ENCODE assay signal across 13 cellular contexts in genomic region chr19:10192922-10193321, GRCh38. TPM values are rescaled to one million over a fixed set of nuclear protein-coding genes. Genes with fewer than 3 reads are reported as not detected.
DNase-seq lines count a peak whose midpoint lies in the region; ATAC-seq, FAIRE-seq and TF ChIP-seq lines count a peak whose summit lies in the region.
"Had no signal": no experiment of that assay in that cellular context is flagged by ENCODE, and none has a peak within 500 bp of the region (broad histone marks: within the 10 kb centered on the region; RNA-seq: fewer than 3 reads in every experiment).

No MANE protein-coding gene starts in this region.

- no peak for FAIRE-seq in HepG2 (lab: Jason Lieb, UNC)
- FAIRE-seq: GM12892 had no signal

- H3K4me3 ChIP-seq in HepG2 (replicated peaks in 1 of 3; ENCODE audit: insufficient read depth in 1 of 3, low read depth in 2 of 3, low read length in 3 of 3) (peak overlapping the region in 2 of 3 experiments; percentile 1 to 81; a peak in 2 of 6 replicates), right lobe of liver (no peak overlapping the region), fibroblast of lung (replicated peaks in 1 of 4; ENCODE audit: control extremely low read depth in 1 of 4, insufficient read depth in 1 of 4, low read depth in 3 of 4, low read length in 4 of 4) (peak overlapping the region; percentile 76 to 99 (median 93))

- H3K36me3 Mint-ChIP-seq in T-cell = peaks cover 10% of the 10 kb centered on the region
- H3K36me3 Mint-ChIP-seq in type B pancreatic cell = no peaks in the 10 kb centered on the region

- no peaks in the 10 kb centered on the region for H3K9me3 Mint-ChIP-seq in T-cell
- H3K9me3 Mint-ChIP-seq in type B pancreatic cell = no peaks in the 10 kb centered on the region

- intact Hi-C loops in HepG2 (cut with micrococcal nuclease; ENCODE audit: unreplicated experiment) (loop anchor here (5.0 kb wide), 1 partner anchor 44 kb away; no protein-coding TSS in a partner anchor), right lobe of liver (cut with DNase I) (no loop called here)

- TF ChIP-seq CTCF in HepG2 (CRISPR knock-in tag; IDR thresholded peaks at IDR 0.05) (no peak), right lobe of liver (IDR thresholded peaks at IDR 0.05) (no peak), fibroblast of lung (conservative IDR thresholded peaks at IDR 0.05 in 1 of 2, IDR thresholded peaks at IDR 0.05 in 1 of 2; ENCODE audit: low read depth in 1 of 2, low read length in 2 of 2) (no peak), type B pancreatic cell (conservative IDR thresholded peaks at IDR 0.05) (no peak)

- no peak overlapping the region for H2AFZ ChIP-seq in HepG2 (ENCODE audit: low read length)
- no peak overlapping the region for H2AFZ ChIP-seq in fibroblast of lung (ENCODE audit: low read length)

- TF ChIP-seq POLR2A in HepG2 (IDR thresholded peaks at IDR 0.05; ENCODE audit: insufficient read depth in 1 of 2, low read depth in 2 of 2, low read length in 2 of 2) = no peak
- no peak for TF ChIP-seq POLR2A in right lobe of liver (IDR thresholded peaks at IDR 0.05)

- H3K27me3 ChIP-seq in HepG2 (ENCODE audit: control insufficient read depth in 1 of 2, insufficient read depth in 2 of 2, low read length in 2 of 2) = no peaks in the 10 kb centered on the region
- no peaks in the 10 kb centered on the region for H3K27me3 ChIP-seq in right lobe of liver
- no peaks in the 10 kb centered on the region for H3K27me3 ChIP-seq in fibroblast of lung (ENCODE audit: control insufficient read depth, insufficient read depth, low read length)
- H3K27me3 ChIP-seq: colonic mucosa had no signal

- no peak for TF ChIP-seq EP300 in HepG2 (IDR thresholded peaks at IDR 0.05; ENCODE audit: low read depth in 2 of 2, low read length in 2 of 2)
- no peak for TF ChIP-seq EP300 in HepG2 (CRISPR knock-in tag; IDR thresholded peaks at IDR 0.05; ENCODE audit: borderline replicate concordance)

- peaks cover 0 to 11% of the 10 kb centered on the region in 2 experiments; a peak in 2 of 5 replicates for H3K36me3 ChIP-seq in HepG2 (replicated peaks in 1 of 2; ENCODE audit: control insufficient read depth in 1 of 2, insufficient read depth in 2 of 2, low read length in 2 of 2)
- H3K36me3 ChIP-seq in right lobe of liver = no peaks in the 10 kb centered on the region
- no peaks in the 10 kb centered on the region for H3K36me3 ChIP-seq in fibroblast of lung (ENCODE audit: control insufficient read depth, insufficient read depth, low read length)
- H3K36me3 ChIP-seq: colonic mucosa had no signal

- POLR2A ChIA-PET in HepG2 (lab: Yijun Ruan, JAX) (no interaction called here), T-cell (lab: Charles Lee) (no interaction called here)

- H3K79me2 ChIP-seq in HepG2 (ENCODE audit: insufficient read depth, low read length) (peaks cover 50% of the 10 kb centered on the region), fibroblast of lung (ENCODE audit: control insufficient read depth, insufficient read depth, low read length) (peaks cover 60% of the 10 kb centered on the region)

- H3K27me3 Mint-ChIP-seq in T-cell (no peaks in the 10 kb centered on the region), type B pancreatic cell (no peaks in the 10 kb centered on the region)

- BruUV-seq in HepG2 (replicated peaks; lab: Mats Ljungman, UMichigan) = no TSS peak

- no peaks in the 10 kb centered on the region for H3K9me3 ChIP-seq in HepG2 (ENCODE audit: low read length)
- no peaks in the 10 kb centered on the region for H3K9me3 ChIP-seq in right lobe of liver
- no peaks in the 10 kb centered on the region for H3K9me3 ChIP-seq in fibroblast of lung (ENCODE audit: control insufficient read depth, insufficient read depth, low read depth, low read length)
- H3K9me3 ChIP-seq: colonic mucosa had no signal

- peak overlapping the region in 1 of 2 donors; percentile 34 for H3K27ac Mint-ChIP-seq in T-cell
- H3K27ac Mint-ChIP-seq in type B pancreatic cell = no peak overlapping the region

- peaks cover 37% of the 10 kb centered on the region for H3K4me1 ChIP-seq in HepG2 (ENCODE audit: insufficient read depth, low read length)
- H3K4me1 ChIP-seq in right lobe of liver = peaks cover 0 to 24% (median 5%) of the 10 kb centered on the region in 4 donors
- H3K4me1 ChIP-seq in fibroblast of lung (ENCODE audit: control insufficient read depth, extremely low read depth, insufficient read depth, low read length) = peaks cover 12% of the 10 kb centered on the region

- H3K4me3 Mint-ChIP-seq in T-cell (peak overlapping the region; percentile 31 to 92 (median 45)), type B pancreatic cell (peak overlapping the region; percentile 95)

- peak overlapping the region; percentile 77; the same call in 1 of the 2 replicates for H3K9ac ChIP-seq in HepG2 (ENCODE audit: insufficient read depth, low read depth, low read length)
- no peak overlapping the region for H3K9ac ChIP-seq in fibroblast of lung (ENCODE audit: insufficient read depth, low read length)

- peak overlapping the region; percentile 99 for H3K4me2 ChIP-seq in HepG2 (ENCODE audit: low read depth, low read length)
- H3K4me2 ChIP-seq in fibroblast of lung (ENCODE audit: extremely low read depth, insufficient read depth, low read length) = peak overlapping the region; percentile 98

- H3K4me1 Mint-ChIP-seq in T-cell (peaks cover 35 to 53% (median 49%) of the 10 kb centered on the region in 3 donors), type B pancreatic cell (ENCODE audit: unreplicated experiment) (peaks cover 6% of the 10 kb centered on the region)

- in situ Hi-C loops in HepG2 (cut with HindIII; ENCODE audit: extremely low pct_ligation_motif_present, low pct_unique_long_range_greater_than_20kb) = no loop called here

- no peak for TF ChIP-seq RAD21 in HepG2 (CRISPR knock-in tag; IDR thresholded peaks at IDR 0.05)

- ATAC-seq in HepG2 (no peak), right lobe of liver (no peak), T-cell (replicated peaks in 1 of 4) (no peak)
- ATAC-seq: Right ventricle myocardium inferior had no signal

- CTCF ChIA-PET in HepG2 (lab: Yijun Ruan, JAX; ENCODE audit: low intra/inter-chr PET ratio, low total read pairs) (no interaction called here), T-cell (lab: Charles Lee) (no interaction called here)

- 86% methylated on average over 6 of the region's 6 CpGs for WGBS in HepG2 (ENCODE audit: low lambda C conversion rate)
- 80% methylated on average over 5 of the region's 6 CpGs for WGBS in right lobe of liver (ENCODE audit: insufficient coverage, low coverage, low lambda C conversion rate, missing lambda C conversion rate)

- H3K27ac ChIP-seq in HepG2 (ENCODE audit: extremely low read length, insufficient read depth, low read length) (no peak overlapping the region), right lobe of liver (no peak overlapping the region), fibroblast of lung (ENCODE audit: insufficient read depth, low read length) (peak overlapping the region; percentile 95)

- DNase-seq in HepG2 (ENCODE audit: low spot score) = no peak
- DNase-seq in right lobe of liver = no peak
- no peak for DNase-seq in T-cell
- no peak for DNase-seq in fibroblast of lung (ENCODE audit: low read depth in 2 of 2)
- DNase-seq in type B pancreatic cell (ENCODE audit: extremely low spot score, unreplicated experiment) = no peak
- DNase-seq in T-helper 9 cell = no peak
- DNase-seq in NCI-H2196 (lab: John Stamatoyannopoulos, UW; ENCODE audit: unreplicated experiment) = no peak
- no peak for DNase-seq in GDM1 (lab: John Stamatoyannopoulos, UW)
- DNase-seq: colonic mucosa, NCI-H2029 treated with DMSO at 0.1 percent for 48 hours, substantia nigra had no signal

- peaks cover 4% of the 10 kb centered on the region; the same call in 1 of the 2 replicates for H4K20me1 ChIP-seq in HepG2 (ENCODE audit: insufficient read depth, low read length)
- no peaks in the 10 kb centered on the region for H4K20me1 ChIP-seq in fibroblast of lung (ENCODE audit: control insufficient read depth, extremely low read depth, insufficient read depth, low read length)

RNA-seq across cellular contexts. Expression of gene DNMT1, which starts 1.8 kb away (rescaled TPM):
- total RNA-seq in HepG2 (2016; rRNA removed; fragmentation: Illumina TruSeq; extraction: Trizol) (71.3 and 91.1 TPM in 2 replicates), right lobe of liver (10 to 100 TPM; 12.6 to 37.3 (median 24.4) TPM), T-cell (100 to 1,000 TPM; 199 to 245 (median 235) TPM), fibroblast of lung (22.6 and 33.7 TPM in 2 replicates), type B pancreatic cell (ENCODE audit: low replicate concordance) (85.0 and 167 TPM in 2 replicates)
- total RNA-seq in HepG2 (2016; cell fraction: cytosol; rRNA removed; fragmentation: Illumina TruSeq; extraction: Trizol; ENCODE audit: low read depth) = 19.2 and 22.3 TPM in 2 replicates
- 56.4 and 79.8 TPM in 2 replicates for total RNA-seq in HepG2 (2016; cell fraction: insoluble cytoplasmic fraction; rRNA removed; fragmentation: Illumina TruSeq; extraction: Trizol)
- total RNA-seq in HepG2 (2016; cell fraction: membrane; rRNA removed; fragmentation: Illumina TruSeq; extraction: Trizol) = 22.8 and 25.9 TPM in 2 replicates
- 75.7 and 86.8 TPM in 2 replicates for total RNA-seq in HepG2 (2016; cell fraction: nucleus; rRNA removed; fragmentation: Illumina TruSeq; extraction: Trizol)
- polyA plus RNA-seq in HepG2 (2011; rRNA removed) (24.5 and 31.2 TPM in 2 replicates), fibroblast of lung (36.7 and 88.4 TPM in 2 replicates)
- 8.4 and 10.3 TPM in 2 replicates for polyA plus RNA-seq in HepG2 (2011; cell fraction: cytosol; rRNA removed)
- polyA plus RNA-seq in HepG2 (2011; cell fraction: nucleus; rRNA removed) = 93.5 and 117 TPM in 2 replicates
- polyA plus RNA-seq in HepG2 (2012) = 44.7 and 63.7 TPM in 2 replicates
- polyA plus RNA-seq in HepG2 (2016; cell fraction: cytosol; fragmentation: Illumina TruSeq; extraction: Trizol; ENCODE audit: low read depth) = 4.3 and 4.9 TPM in 2 replicates
- 51.8 and 69.6 TPM in 2 replicates for polyA plus RNA-seq in HepG2 (2016; cell fraction: insoluble cytoplasmic fraction; fragmentation: Illumina TruSeq; extraction: Trizol; ENCODE audit: low read depth)
- 11.8 and 13.3 TPM in 2 replicates for polyA plus RNA-seq in HepG2 (2016; cell fraction: membrane; fragmentation: Illumina TruSeq; extraction: Trizol; ENCODE audit: low read depth)
- polyA plus RNA-seq in HepG2 (2016; cell fraction: nucleus; fragmentation: Illumina TruSeq; extraction: Trizol; ENCODE audit: insufficient read depth, low read depth) = 227 and 231 TPM in 2 replicates
- 52.1 and 125 TPM in 2 replicates for polyA minus RNA-seq in HepG2 (2011; rRNA and poly(A)+ RNA removed; ENCODE audit: low replicate concordance)
- polyA minus RNA-seq in HepG2 (2011; cell fraction: cytosol; rRNA and poly(A)+ RNA removed) = 28.0 and 28.5 TPM in 2 replicates
- 40.2 and 40.9 TPM in 2 replicates for polyA minus RNA-seq in HepG2 (2011; cell fraction: nucleus; rRNA and poly(A)+ RNA removed)
- 58.7 and 115 TPM in 2 replicates for polyA plus RNA-seq in fibroblast of lung (2012)
- 86.4 and 194 TPM in 2 replicates for polyA minus RNA-seq in fibroblast of lung (ENCODE audit: low replicate concordance)

RNA-seq across cellular contexts. Expression of gene S1PR2, which starts 38.2 kb away (rescaled TPM):
- total RNA-seq in HepG2 (2016; rRNA removed; fragmentation: Illumina TruSeq; extraction: Trizol) (0.93 and 1.3 TPM in 2 replicates), right lobe of liver (1 to 10 TPM; 1.7 to 6.6 (median 4.1) TPM), T-cell (10 to 100 TPM in 2 of 5 donors, 1 to 10 TPM in 3; 6.2 to 11.4 (median 9.8) TPM), fibroblast of lung (25.9 and 39.3 TPM in 2 replicates), type B pancreatic cell (ENCODE audit: low replicate concordance) (8.0 and 23.3 TPM in 2 replicates)
- 0.26 and 0.51 TPM in 2 replicates for total RNA-seq in HepG2 (2016; cell fraction: cytosol; rRNA removed; fragmentation: Illumina TruSeq; extraction: Trizol; ENCODE audit: low read depth)
- 0.77 and 1.4 TPM in 2 replicates for total RNA-seq in HepG2 (2016; cell fraction: insoluble cytoplasmic fraction; rRNA removed; fragmentation: Illumina TruSeq; extraction: Trizol)
- total RNA-seq in HepG2 (2016; cell fraction: membrane; rRNA removed; fragmentation: Illumina TruSeq; extraction: Trizol) = 1.2 and 1.4 TPM in 2 replicates
- 0.66 and 1.0 TPM in 2 replicates for total RNA-seq in HepG2 (2016; cell fraction: nucleus; rRNA removed; fragmentation: Illumina TruSeq; extraction: Trizol)
- polyA plus RNA-seq in HepG2 (2011; rRNA removed) (0.91 and 1.2 TPM in 2 replicates), fibroblast of lung (29.6 and 30.4 TPM in 2 replicates)
- 1.1 and 1.2 TPM in 2 replicates for polyA plus RNA-seq in HepG2 (2011; cell fraction: cytosol; rRNA removed)
- polyA plus RNA-seq in HepG2 (2011; cell fraction: nucleus; rRNA removed) = 0.51 and 0.69 TPM in 2 replicates
- 0.59 and 0.71 TPM in 2 replicates for polyA plus RNA-seq in HepG2 (2012)
- 0.19 and 0.20 TPM in 2 replicates for polyA plus RNA-seq in HepG2 (2016; cell fraction: cytosol; fragmentation: Illumina TruSeq; extraction: Trizol; ENCODE audit: low read depth)
- 0.53 and 0.66 TPM in 2 replicates for polyA plus RNA-seq in HepG2 (2016; cell fraction: insoluble cytoplasmic fraction; fragmentation: Illumina TruSeq; extraction: Trizol; ENCODE audit: low read depth)
- 0.55 and 0.86 TPM in 2 replicates for polyA plus RNA-seq in HepG2 (2016; cell fraction: membrane; fragmentation: Illumina TruSeq; extraction: Trizol; ENCODE audit: low read depth)
- 1.1 and 1.4 TPM in 2 replicates for polyA plus RNA-seq in HepG2 (2016; cell fraction: nucleus; fragmentation: Illumina TruSeq; extraction: Trizol; ENCODE audit: insufficient read depth, low read depth)
- 10.2 and 10.5 TPM in 2 replicates for polyA minus RNA-seq in HepG2 (2011; rRNA and poly(A)+ RNA removed; ENCODE audit: low replicate concordance)
- polyA minus RNA-seq in HepG2 (2011; cell fraction: cytosol; rRNA and poly(A)+ RNA removed) = 2.3 and 2.4 TPM in 2 replicates
- 0.77 and 0.99 TPM in 2 replicates for polyA minus RNA-seq in HepG2 (2011; cell fraction: nucleus; rRNA and poly(A)+ RNA removed)
- 22.5 and 27.3 TPM in 2 replicates for polyA plus RNA-seq in fibroblast of lung (2012)
- polyA minus RNA-seq in fibroblast of lung (ENCODE audit: low replicate concordance) = 115 and 131 TPM in 2 replicates

RNA-seq across cellular contexts. Expression of gene MRPL4, which starts 59.1 kb away (rescaled TPM):
- total RNA-seq in HepG2 (2016; rRNA removed; fragmentation: Illumina TruSeq; extraction: Trizol) (36.7 and 40.6 TPM in 2 replicates), right lobe of liver (100 to 1,000 TPM in 1 of 6 experiments, 10 to 100 TPM in 5; 33.7 to 109 (median 38.2) TPM), T-cell (10 to 100 TPM; 32.9 to 56.6 (median 53.1) TPM), fibroblast of lung (16.7 and 17.2 TPM in 2 replicates), type B pancreatic cell (ENCODE audit: low replicate concordance) (67.3 and 68.0 TPM in 2 replicates)
- 27.9 and 28.7 TPM in 2 replicates for total RNA-seq in HepG2 (2016; cell fraction: cytosol; rRNA removed; fragmentation: Illumina TruSeq; extraction: Trizol; ENCODE audit: low read depth)
- 31.8 and 42.1 TPM in 2 replicates for total RNA-seq in HepG2 (2016; cell fraction: insoluble cytoplasmic fraction; rRNA removed; fragmentation: Illumina TruSeq; extraction: Trizol)
- total RNA-seq in HepG2 (2016; cell fraction: membrane; rRNA removed; fragmentation: Illumina TruSeq; extraction: Trizol) = 31.0 and 33.7 TPM in 2 replicates
- total RNA-seq in HepG2 (2016; cell fraction: nucleus; rRNA removed; fragmentation: Illumina TruSeq; extraction: Trizol) = 19.4 and 26.7 TPM in 2 replicates
- polyA plus RNA-seq in HepG2 (2011; rRNA removed) (42.5 and 45.4 TPM in 2 replicates), fibroblast of lung (25.7 and 40.4 TPM in 2 replicates)
- 43.4 and 60.6 TPM in 2 replicates for polyA plus RNA-seq in HepG2 (2011; cell fraction: cytosol; rRNA removed)
- polyA plus RNA-seq in HepG2 (2011; cell fraction: nucleus; rRNA removed) = 90.6 and 101 TPM in 2 replicates
- 32.0 and 46.2 TPM in 2 replicates for polyA plus RNA-seq in HepG2 (2012)
- polyA plus RNA-seq in HepG2 (2016; cell fraction: cytosol; fragmentation: Illumina TruSeq; extraction: Trizol; ENCODE audit: low read depth) = 69.8 and 81.5 TPM in 2 replicates
- polyA plus RNA-seq in HepG2 (2016; cell fraction: insoluble cytoplasmic fraction; fragmentation: Illumina TruSeq; extraction: Trizol; ENCODE audit: low read depth) = 76.0 and 88.0 TPM in 2 replicates
- 72.3 and 74.6 TPM in 2 replicates for polyA plus RNA-seq in HepG2 (2016; cell fraction: membrane; fragmentation: Illumina TruSeq; extraction: Trizol; ENCODE audit: low read depth)
- 80.4 and 81.9 TPM in 2 replicates for polyA plus RNA-seq in HepG2 (2016; cell fraction: nucleus; fragmentation: Illumina TruSeq; extraction: Trizol; ENCODE audit: insufficient read depth, low read depth)
- polyA minus RNA-seq in HepG2 (2011; rRNA and poly(A)+ RNA removed; ENCODE audit: low replicate concordance) = 34.7 and 41.5 TPM in 2 replicates
- polyA minus RNA-seq in HepG2 (2011; cell fraction: cytosol; rRNA and poly(A)+ RNA removed) = 14.2 and 20.8 TPM in 2 replicates
- 15.0 and 15.5 TPM in 2 replicates for polyA minus RNA-seq in HepG2 (2011; cell fraction: nucleus; rRNA and poly(A)+ RNA removed)
- polyA plus RNA-seq in fibroblast of lung (2012) = 43.0 and 81.5 TPM in 2 replicates
- polyA minus RNA-seq in fibroblast of lung (ENCODE audit: low replicate concordance) = 56.0 and 70.5 TPM in 2 replicates

Comparison
In these comparisons a context has a peak if more than half of its experiments do, and no peak if none do; other contexts are left out.
1. H3K4me3 ChIP-seq: peak in HepG2 (2 of 3) and fibroblast of lung (4 of 4); none in right lobe of liver (0 of 3).